ENCODE assay signal across 8 cellular contexts in the genomic region with DNA sequence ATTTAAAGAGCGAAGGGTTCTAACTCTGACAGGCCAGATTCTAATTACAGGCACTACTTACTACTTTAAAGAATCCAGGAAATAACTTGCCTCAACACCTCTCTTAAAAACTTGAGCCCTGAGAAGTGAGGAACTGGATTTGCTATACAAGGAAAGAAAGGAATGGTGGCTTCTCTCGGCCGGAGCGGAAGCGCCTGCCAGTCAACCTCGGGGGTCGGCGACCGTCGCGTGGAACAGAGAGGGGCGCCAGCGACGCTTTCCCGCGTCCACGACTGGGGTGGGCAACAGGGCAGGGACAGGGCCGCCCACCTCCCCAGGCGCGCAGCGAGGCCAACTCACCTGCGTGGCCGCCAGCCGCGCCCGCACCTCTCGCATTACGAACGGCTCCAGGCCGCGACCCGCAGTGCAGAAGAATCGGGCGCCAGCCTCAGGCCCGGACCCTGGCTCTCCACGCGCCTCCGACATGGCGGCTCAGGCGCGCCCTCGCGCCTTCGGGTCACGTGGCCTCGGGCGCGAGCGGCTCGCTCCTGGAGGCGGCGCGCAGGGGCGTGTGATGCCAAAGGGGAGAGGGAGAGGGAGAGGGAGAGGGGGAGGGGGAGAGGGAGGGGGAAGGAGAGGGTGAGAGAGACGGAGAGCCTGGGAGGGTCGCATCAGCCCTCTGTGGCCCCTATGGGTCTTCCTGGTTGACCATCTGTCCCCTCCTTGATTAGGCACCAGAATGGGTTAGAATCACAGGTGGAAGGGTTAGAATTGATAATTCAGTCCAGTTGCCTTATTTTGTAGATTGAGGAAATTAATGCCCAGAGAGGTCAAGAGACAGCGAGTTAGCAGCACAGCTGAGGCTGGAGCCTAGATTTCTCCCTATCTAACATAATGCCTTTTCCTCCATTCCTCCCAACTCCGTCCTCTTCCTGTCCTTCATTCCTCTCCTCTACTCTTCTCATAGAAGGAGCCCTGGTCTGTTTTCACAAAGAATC. TPM values are rescaled to one million over a fixed set of nuclear protein-coding genes. Genes with fewer than 3 reads are reported as not detected.
DNase-seq lines count a peak whose midpoint lies in the region; ATAC-seq and TF ChIP-seq lines count a peak whose summit lies in the region.

THUMPD2 (minus strand) TSS at position 484 of the 977 bp plus-strand sequence; CDS start at position 465, 19 bp downstream.

- ATAC-seq in GM18519 (IDR thresholded peaks at IDR 0.05; ENCODE audit: low FRiP score, unreplicated experiment) (peak; percentile 69), HG03039 (IDR thresholded peaks at IDR 0.05; ENCODE audit: unreplicated experiment) (peak; percentile 75), activated B cell treated with CpG ODN at 0.5 μM for 24 hours (ENCODE audit: low read depth) (peak; percentile 82)

- POLR2A ChIA-PET in A673 (lab: Charles Lee; ENCODE audit: low non-redundant PET), result no interaction called here
- POLR2A ChIA-PET in activated B cell treated with CpG ODN at 0.5 μM for 24 hours (lab: Charles Lee), result no interaction called here

- no peaks in the 10 kb centered on the region for H3K27me3 ChIP-seq in A673 (replicated peaks; ENCODE audit: insufficient read depth, low read depth, low read length, poor library complexity)

- peak within 1 kb of the TSS; percentile 61 for H3K4me3 ChIP-seq in A673 (ENCODE audit: low read depth, low read length, poor library complexity, severe bottlenecking)

- H3K27ac Mint-ChIP-seq in activated B cell treated with CpG ODN at 0.5 μM for 24 hours, result peak within 1 kb of the TSS; percentile 82

- TF ChIP-seq CTCF in A673 (conservative IDR thresholded peaks at IDR 0.05; ENCODE audit: low read depth, low read length) (no peak), activated B cell treated with CpG ODN at 0.5 μM for 24 hours (IDR thresholded peaks at IDR 0.05) (no peak)

- H3K36me3 Mint-ChIP-seq in activated B cell treated with CpG ODN at 0.5 μM for 24 hours (ENCODE audit: low read depth), result peaks cover 4% of the 10 kb centered on the region

- peak within 1 kb of the TSS; percentile 89 for H3K4me3 Mint-ChIP-seq in activated B cell treated with CpG ODN at 0.5 μM for 24 hours

- peak within 1 kb of the TSS; percentile 80 for H3K27ac ChIP-seq in A673 (ENCODE audit: low read depth, low read length, poor library complexity, severe bottlenecking)
- H3K27ac ChIP-seq in caudate nucleus (ENCODE audit: low read depth, low read length), result peak within 1 kb of the TSS; percentile 50

- H3K36me3 ChIP-seq in A673 (ENCODE audit: insufficient read depth, low read length, poor library complexity, severe bottlenecking), result peaks cover 7% of the 10 kb centered on the region

- CTCF ChIA-PET in A673 (lab: Charles Lee) (no interaction called here), activated B cell treated with CpG ODN at 0.5 μM for 24 hours (lab: Charles Lee) (no interaction called here)

- DNase-seq in A673 (ENCODE audit: low spot score), result peak; percentile 90
- DNase-seq in NCI-H2171 (lab: John Stamatoyannopoulos, UW), result peak; percentile 74
- DNase-seq in activated B cell treated with CpG ODN at 0.5 μM for 24 hours, result peak; percentile 64
- peak in 53 of 61 donors; percentile 2 to 83 (median 44) for DNase-seq in caudate nucleus (lab: John Stamatoyannopoulos, UW)
- peak; percentile 80 for DNase-seq in islet precursor cell
- peak; percentile 43 to 54 for DNase-seq in stimulated activated CD4-positive, alpha-beta T cell treated with anti-CD3 and anti-CD28 coated beads, Interleukin-12 subunit alpha, Interleukin-12 subunit beta, amount 100 ng/mL, for 24 hours (ENCODE audit: low read depth in 2 of 2)

- no peaks in the 10 kb centered on the region for H3K9me3 Mint-ChIP-seq in activated B cell treated with CpG ODN at 0.5 μM for 24 hours

- peaks cover 60% of the 10 kb centered on the region for H3K4me1 Mint-ChIP-seq in activated B cell treated with CpG ODN at 0.5 μM for 24 hours

- peaks cover 2% of the 10 kb centered on the region for H3K9me3 ChIP-seq in A673 (ENCODE audit: low read depth, low read length, poor library complexity, severe bottlenecking)

- no TSS peak for BruUV-seq in A673 (replicated peaks; lab: Mats Ljungman, UMichigan)

- intact Hi-C loops in A673 (cut with micrococcal nuclease; ENCODE audit: unreplicated experiment), result no loop called here
- intact Hi-C loops in activated B cell treated with CpG ODN at 0.5 μM for 24 hours (cut with micrococcal nuclease), result loop anchor here (2.0 to 10.0 kb wide), 2 partner anchors 342 to 1404 kb away; partner anchors contain the start of genes ATL2 and MAP4K3

- H3K4me1 ChIP-seq in A673 (ENCODE audit: insufficient read depth, low read length, poor library complexity, severe bottlenecking), result peaks cover under 1% of the 10 kb centered on the region

- no peaks in the 10 kb centered on the region for H3K27me3 Mint-ChIP-seq in activated B cell treated with CpG ODN at 0.5 μM for 24 hours

RNA-seq across cellular contexts. Expression of gene THUMPD2, which starts in this region (rescaled TPM):
- 14.1 and 14.8 TPM in 2 replicates for total RNA-seq in A673 (2021)
- total RNA-seq in activated B cell treated with CpG ODN at 0.5 μM for 24 hours, result 13.2 and 14.1 TPM in 2 replicates

Comparison
In these comparisons a context has a peak if more than half of its experiments do, and no peak if none do; other contexts are left out.
1. Peak in every context shown above with its lines: DNase-seq, ATAC-seq, H3K4me3 ChIP-seq and H3K27ac ChIP-seq.